Comparison of ENCODE assay signal across 8 cellular contexts in genomic region chr16:89333401-89334001, GRCh38.
DNase-seq lines count a peak whose midpoint lies in the region; ATAC-seq, FAIRE-seq and TF ChIP-seq lines count a peak whose summit lies in the region.
"Not testable (repeated sequence)": the region's sequence is repeated elsewhere in the genome, so short reads cannot be mapped to it uniquely, and the experiment has no call there.

No MANE protein-coding gene starts in this region.

- not testable (repeated sequence) for FAIRE-seq in H54 (lab: Jason Lieb, UNC); bronchial epithelial cell (lab: Jason Lieb, UNC)

- peaks cover 70% of the 10 kb centered on the region for H3K4me1 Mint-ChIP-seq in CD4-positive, alpha-beta T cell (ENCODE audit: low read depth)

- H3K27ac ChIP-seq in CD4-positive, alpha-beta T cell (ENCODE audit: low read depth, low read length), result not testable (repeated sequence)

- H3K4me3 ChIP-seq in bronchial epithelial cell (ENCODE audit: low read depth, low read length), result not testable (repeated sequence)

- H3K36me3 Mint-ChIP-seq in CD4-positive, alpha-beta T cell (ENCODE audit: low read depth), result not testable (repeated sequence)

- H3K27ac Mint-ChIP-seq in CD4-positive, alpha-beta T cell, result peak overlapping the region; percentile 84

- H3K27me3 ChIP-seq in CD4-positive, alpha-beta T cell (ENCODE audit: control insufficient read depth, insufficient read depth, low read length); bronchial epithelial cell (ENCODE audit: control insufficient read depth, insufficient read depth, low read length): not testable (repeated sequence)

- not testable (repeated sequence) for H3K9me3 Mint-ChIP-seq in CD4-positive, alpha-beta T cell

- intact Hi-C loops in CD4-positive, alpha-beta T cell (cut with DNase I, micrococcal nuclease), result loop anchor here (1.0 to 10.0 kb wide), 8 partner anchors 34 to 311 kb away; partner anchors contain the start of gene SPG7 (in 1 of the 2)
- intact Hi-C loops in head of caudate nucleus (cut with DNase I), result loop anchor here (10.0 kb wide), 2 partner anchors 161 to 221 kb away; partner anchors contain the start of gene ANKRD11

- H3K9me3 ChIP-seq in CD4-positive, alpha-beta T cell (ENCODE audit: control insufficient read depth, low read length), result not testable (repeated sequence)

- not testable (repeated sequence) for TF ChIP-seq POLR2A in H54 (IDR thresholded peaks at IDR 0.05; ENCODE audit: low read depth, low read length)

- peak; percentile 70 for ATAC-seq in CD4-positive, alpha-beta T cell (ENCODE audit: poor library complexity)
- ATAC-seq in activated CD4-positive, CD25-positive, alpha-beta regulatory T cell treated with anti-CD3 and anti-CD28 coated beads, Interleukin-2, amount 50 U/mL, for 24 hours, result peak; percentile 55 to 77

- peak in 3 of 10 experiments; percentile 32 to 45 (median 34) for DNase-seq in CD4-positive, alpha-beta T cell
- DNase-seq in H54 (ENCODE audit: insufficient read length, low spot score) (peak; percentile 61), NCI-H460 (ENCODE audit: extremely low read depth, low read depth) (peak; percentile 36), bronchial epithelial cell (ENCODE audit: low read depth) (peak; percentile 69), head of caudate nucleus (peak in 26 of 42 donors; percentile 44 to 87 (median 66)), myocyte (ENCODE audit: low read depth) (peak; percentile 75)
- DNase-seq in stimulated activated naive CD4-positive, alpha-beta T cell (lab: John Stamatoyannopoulos, UW), result peak in 4 of 6 experiments; percentile 24 to 62 (median 46)

- POLR2A ChIA-PET in CD4-positive, alpha-beta T cell (lab: Charles Lee), result interaction anchor here (1.6 kb wide), 1 partner anchor 47 kb away, joined by 3 read pairs; no protein-coding TSS in a partner anchor

- TF ChIP-seq CTCF in CD4-positive, alpha-beta T cell (IDR thresholded peaks at IDR 0.05), result peak; percentile 33
- peak; percentile 25 for TF ChIP-seq CTCF in bronchial epithelial cell (IDR thresholded peaks at IDR 0.05; ENCODE audit: insufficient read depth, low read length, severe bottlenecking)

- H3K27me3 Mint-ChIP-seq in CD4-positive, alpha-beta T cell, result not testable (repeated sequence)

- peak overlapping the region; percentile 38 for H3K4me3 Mint-ChIP-seq in CD4-positive, alpha-beta T cell

- H3K36me3 ChIP-seq in bronchial epithelial cell (ENCODE audit: control insufficient read depth, insufficient read depth, low read length), result not testable (repeated sequence)

- CTCF ChIA-PET in CD4-positive, alpha-beta T cell (lab: Charles Lee), result interaction anchor here (0.6 kb wide), 1 partner anchor 195 kb away, joined by 3 read pairs; no protein-coding TSS in a partner anchor
